ENCODE assay signal across 10 cellular contexts in the genomic region with DNA sequence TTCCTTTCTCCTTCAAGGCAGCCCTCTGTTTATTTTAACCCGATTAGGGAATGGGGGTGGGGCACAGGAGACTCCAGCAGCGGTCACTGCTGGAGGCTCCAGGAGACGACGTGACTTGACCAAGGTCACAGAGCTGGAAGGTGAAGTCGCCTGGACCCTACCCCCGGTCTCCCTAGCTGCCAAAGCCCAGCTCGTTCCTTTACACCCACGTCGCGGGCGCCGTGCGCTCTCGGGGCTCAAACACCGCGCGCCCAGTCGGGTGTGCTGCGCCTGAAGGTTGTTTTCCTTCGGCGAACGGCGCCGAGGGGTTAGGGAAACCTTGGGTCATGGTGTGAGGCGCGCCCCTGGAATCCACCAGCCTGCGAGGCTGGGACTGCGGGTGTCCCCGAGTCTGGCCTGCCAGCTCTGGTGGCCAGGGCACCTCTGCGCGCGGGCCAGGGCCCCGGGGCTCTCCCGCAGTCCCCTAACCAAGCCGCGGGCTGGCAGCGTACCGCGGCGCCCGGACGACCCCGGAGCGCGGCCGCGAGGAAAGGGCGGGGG. TPM values are rescaled to one million over a fixed set of nuclear protein-coding genes. Genes with fewer than 3 reads are reported as not detected.
A peak's percentile ranks its signal among the peaks of the same experiment; 100 is the strongest.
DNase-seq lines count a peak whose midpoint lies in the region; ATAC-seq, FAIRE-seq and TF ChIP-seq lines count a peak whose summit lies in the region.
"Had no signal": no experiment of that assay in that cellular context is flagged by ENCODE, and none has a peak within 500 bp of the region (broad histone marks: within the 10 kb centered on the region; RNA-seq: fewer than 3 reads in every experiment).

No MANE protein-coding gene starts in this region.

- H3K9me3 ChIP-seq in SK-N-SH (no peaks in the 10 kb centered on the region), endothelial cell of umbilical vein (replicated peaks; ENCODE audit: control insufficient read depth, insufficient read depth, low read length) (no peaks in the 10 kb centered on the region), sigmoid colon (no peaks in the 10 kb centered on the region)

- H2AFZ ChIP-seq in SK-N-SH (ENCODE audit: low read depth) (no peak overlapping the region), endothelial cell of umbilical vein (ENCODE audit: low read depth, low read length) (no peak overlapping the region)

- no peaks in the 10 kb centered on the region for H3F3A ChIP-seq in SK-N-SH (replicated peaks; ENCODE audit: insufficient read depth)

- TF ChIP-seq POLR2A in endothelial cell of umbilical vein (IDR thresholded peaks at IDR 0.05; ENCODE audit: low read depth, low read length): no peak
- TF ChIP-seq POLR2A in sigmoid colon (IDR thresholded peaks at IDR 0.05): no peak
- TF ChIP-seq POLR2A in erythroblast (IDR thresholded peaks at IDR 0.05; ENCODE audit: low read length): no peak

- H4K20me1 ChIP-seq in SK-N-SH (ENCODE audit: insufficient read depth) (no peaks in the 10 kb centered on the region), endothelial cell of umbilical vein (replicated peaks; ENCODE audit: control insufficient read depth, extremely low read depth, insufficient read depth, low read length) (no peaks in the 10 kb centered on the region)

- intact Hi-C loops in endothelial cell of umbilical vein (cut with micrococcal nuclease): loop anchor here (2.0 kb wide), 1 partner anchor 25 kb away; no protein-coding TSS in a partner anchor
- intact Hi-C loops in sigmoid colon (cut with DNase I): no loop called here

- H3K79me2 ChIP-seq in SK-N-SH (ENCODE audit: insufficient read depth) (no peaks in the 10 kb centered on the region), endothelial cell of umbilical vein (ENCODE audit: control insufficient read depth, insufficient read depth, low read length) (no peaks in the 10 kb centered on the region)

- WGBS in SK-N-SH (ENCODE audit: low lambda C conversion rate): 1% methylated on average over 6 of the region's 48 CpGs
- whole genome bisulfite sequencing in sigmoid colon, 2 donors: 2% methylated on average over 48 of the region's 48 CpGs

- DNase-seq in SK-N-SH (no peak), NCI-H82 (lab: John Stamatoyannopoulos, UW) (peak; percentile 86), endothelial cell of umbilical vein (ENCODE audit: low read depth, low spot score) (no peak), sigmoid colon (no peak), erythroblast (lab: John Stamatoyannopoulos, UW) (no peak), nucleus accumbens (lab: John Stamatoyannopoulos, UW) (no peak)
- DNase-seq: NCI-H2107 had no signal

- H3K9ac ChIP-seq in SK-N-SH: no peak overlapping the region
- no peak overlapping the region for H3K9ac ChIP-seq in endothelial cell of umbilical vein (replicated peaks; ENCODE audit: extremely low read depth, insufficient read depth, low read length)

- peak overlapping the region; percentile 76 for H3K4me2 ChIP-seq in SK-N-SH
- peak overlapping the region; percentile 25 for H3K4me2 ChIP-seq in endothelial cell of umbilical vein (ENCODE audit: insufficient read depth, low read length)

- H3K9me2 ChIP-seq in SK-N-SH: no peaks in the 10 kb centered on the region

- FAIRE-seq in endothelial cell of umbilical vein (lab: Jason Lieb, UNC): no peak
- FAIRE-seq: endometrium had no signal

- no peak for TF ChIP-seq EP300 in SK-N-SH (IDR thresholded peaks at IDR 0.05; ENCODE audit: borderline replicate concordance in 1 of 2, low read depth in 1 of 2, low read length in 1 of 2)
- no peak for TF ChIP-seq EP300 in sigmoid colon (IDR thresholded peaks at IDR 0.05)

- H3K4me1 ChIP-seq in SK-N-SH (ENCODE audit: control insufficient read depth in 1 of 2, insufficient read depth in 2 of 2, low read depth in 1 of 2, low read length in 1 of 2) (peaks cover 0 to 36% of the 10 kb centered on the region in 2 experiments; a peak in 1 of 4 replicates), endothelial cell of umbilical vein (ENCODE audit: control insufficient read depth, extremely low read depth, insufficient read depth, low read length) (peaks cover 3% of the 10 kb centered on the region), sigmoid colon (peaks cover 0 to 23% (median 19%) of the 10 kb centered on the region in 4 donors)

- H3K9me1 ChIP-seq in endothelial cell of umbilical vein (replicated peaks; ENCODE audit: control insufficient read depth, extremely low read depth, insufficient read depth, low read length): no peaks in the 10 kb centered on the region

- TF ChIP-seq RAD21 in SK-N-SH (IDR thresholded peaks at IDR 0.05; ENCODE audit: low read length): no peak

- no peak overlapping the region for H3K27ac ChIP-seq in SK-N-SH (ENCODE audit: low read depth in 2 of 2, low read length in 1 of 2)
- H3K27ac ChIP-seq in endothelial cell of umbilical vein (ENCODE audit: insufficient read depth, low read depth, low read length): no peak overlapping the region
- no peak overlapping the region for H3K27ac ChIP-seq in sigmoid colon

- dilution Hi-C loops in endothelial cell of umbilical vein (cut with MboI; ENCODE audit: extremely low pct_ligation_motif_present, low sequenced_read_pairs): no loop called here

- H3K4me3 ChIP-seq in SK-N-SH (ENCODE audit: low read depth in 2 of 2, low read length in 1 of 2) (peak overlapping the region; percentile 16 to 53; a peak in 3 of 4 replicates), endothelial cell of umbilical vein (replicated peaks in 1 of 3; ENCODE audit: insufficient read depth in 1 of 3, low read depth in 1 of 3, low read length in 3 of 3) (no peak overlapping the region), sigmoid colon (peak overlapping the region in 3 of 4 donors; percentile 18 to 39 (median 38))

- BruUV-seq in endothelial cell of umbilical vein (replicated peaks; lab: Mats Ljungman, UMichigan): no TSS peak

- peaks cover 17% of the 10 kb centered on the region for H3K27me3 ChIP-seq in SK-N-SH (ENCODE audit: insufficient read depth)
- H3K27me3 ChIP-seq in endothelial cell of umbilical vein (ENCODE audit: control insufficient read depth in 2 of 2, insufficient read depth in 2 of 2, low read length in 2 of 2): peaks cover 18 to 25% of the 10 kb centered on the region in 2 experiments
- peaks cover 36 to 85% (median 57%) of the 10 kb centered on the region in 3 donors for H3K27me3 ChIP-seq in sigmoid colon

- no peak for TF ChIP-seq CTCF in SK-N-SH (IDR thresholded peaks at IDR 0.05)
- no peak for TF ChIP-seq CTCF in endothelial cell of umbilical vein (IDR thresholded peaks at IDR 0.05; ENCODE audit: extremely low read depth in 1 of 2, insufficient read depth in 1 of 2, low read depth in 1 of 2, low read length in 2 of 2)
- no peak for TF ChIP-seq CTCF in sigmoid colon (IDR thresholded peaks at IDR 0.05)

- CTCF ChIA-PET in SK-N-SH (lab: Yijun Ruan, JAX): interaction anchor here (0.5 to 5.1 kb wide), 11 partner anchors 17 to 208 kb away, joined by 3 to 41 read pairs (median 4); no protein-coding TSS in a partner anchor
- CTCF ChIA-PET in endothelial cell of umbilical vein (lab: Charles Lee): interaction anchor here (1.0 to 1.3 kb wide), 2 partner anchors 26 to 149 kb away, joined by 4 to 5 read pairs; no protein-coding TSS in a partner anchor

- no peak for ATAC-seq in SK-N-SH treated with all-trans-retinoic acid at 6 μM for 48 hours
- no peak for ATAC-seq in GM18498 (IDR thresholded peaks at IDR 0.05; ENCODE audit: unreplicated experiment)

- no peaks in the 10 kb centered on the region for H3K36me3 ChIP-seq in SK-N-SH (replicated peaks in 1 of 2; ENCODE audit: control insufficient read depth in 1 of 2, insufficient read depth in 2 of 2, low read length in 1 of 2)
- no peaks in the 10 kb centered on the region for H3K36me3 ChIP-seq in endothelial cell of umbilical vein (ENCODE audit: control insufficient read depth in 2 of 2, extremely low read depth in 1 of 2, insufficient read depth in 2 of 2, low read length in 2 of 2)
- no peaks in the 10 kb centered on the region for H3K36me3 ChIP-seq in sigmoid colon

- POLR2A ChIA-PET in SK-N-SH (lab: Yijun Ruan, JAX): no interaction called here
- POLR2A ChIA-PET in endothelial cell of umbilical vein (lab: Charles Lee): no interaction called here

TF ChIP-seq in SK-N-SH treated with all-trans-retinoic acid at 6 μM for 48 hours, 23 proteins besides CTCF, POLR2A, EP300 and RAD21 (continues in another document):
- TF ChIP-seq OSR1 (CRISPR knock-in tag; IDR thresholded peaks at IDR 0.05) (no peak), BACH2 (CRISPR knock-in tag; IDR thresholded peaks at IDR 0.05; ENCODE audit: borderline replicate concordance) (no peak), ZFP3 (CRISPR knock-in tag; IDR thresholded peaks at IDR 0.05) (no peak)

TF ChIP-seq in endothelial cell of umbilical vein, 7 proteins besides CTCF, POLR2A, EP300 and RAD21:
- TF ChIP-seq POLR2AphosphoS5 (IDR thresholded peaks at IDR 0.05; ENCODE audit: insufficient read depth, low read depth, low read length): no peak
- no peak for TF ChIP-seq JUN (IDR thresholded peaks at IDR 0.05; ENCODE audit: borderline replicate concordance, insufficient read depth, insufficient read length, low read depth)
- TF ChIP-seq EZH2 (IDR thresholded peaks at IDR 0.05; ENCODE audit: borderline replicate concordance, low read depth, low read length, severe bottlenecking): peak; percentile 91
- TF ChIP-seq GATA2 (IDR thresholded peaks at IDR 0.05; ENCODE audit: insufficient read depth, insufficient read length, low read depth, low read length): no peak
- TF ChIP-seq MAX (IDR thresholded peaks at IDR 0.05; ENCODE audit: insufficient read depth, insufficient read length): no peak

RNA-seq across cellular contexts. Expression of gene UNC5A, which starts 0.7 kb away (rescaled TPM):
- polyA plus RNA-seq in SK-N-SH (2012; rRNA removed) (0.46 and 0.55 TPM in 2 replicates), endothelial cell of umbilical vein (0.08 and 0.10 TPM in 2 replicates), sigmoid colon (under 1 TPM in 2 of 3 donors, not detected in 1; 0.34 to 0.60 TPM)
- polyA plus RNA-seq in SK-N-SH (2012; cell fraction: cytosol; rRNA removed): 0.27 and 0.98 TPM in 2 replicates
- 0.74 and 1.4 TPM in 2 replicates for polyA plus RNA-seq in SK-N-SH (2012; cell fraction: nucleus; rRNA removed)
- total RNA-seq in endothelial cell of umbilical vein (0.22 and 0.51 TPM in 2 replicates), sigmoid colon (not detected)
- polyA plus RNA-seq in endothelial cell of umbilical vein (2011; cell fraction: cytosol; rRNA removed): 0.05 and 0.07 TPM in 2 replicates
- polyA plus RNA-seq in endothelial cell of umbilical vein (2011; cell fraction: nucleus; rRNA removed): 0.06 and 0.11 TPM in 2 replicates
- polyA plus RNA-seq in endothelial cell of umbilical vein (2012): 0.17 and 0.25 TPM in 2 replicates
- not detected in 2 replicates for polyA minus RNA-seq in endothelial cell of umbilical vein
- not detected for polyA minus RNA-seq in endothelial cell of umbilical vein (2011; cell fraction: cytosol; rRNA and poly(A)+ RNA removed)
- polyA minus RNA-seq in endothelial cell of umbilical vein (2011; cell fraction: nucleus; rRNA and poly(A)+ RNA removed): not detected in 2 replicates

Comparison
In these comparisons a context has a peak if more than half of its experiments do, and no peak if none do; other contexts are left out.
1. H3K4me3 ChIP-seq: peak in SK-N-SH (2 of 2) and sigmoid colon (3 of 4); none in endothelial cell of umbilical vein (0 of 3).